In the genomic region with DNA sequence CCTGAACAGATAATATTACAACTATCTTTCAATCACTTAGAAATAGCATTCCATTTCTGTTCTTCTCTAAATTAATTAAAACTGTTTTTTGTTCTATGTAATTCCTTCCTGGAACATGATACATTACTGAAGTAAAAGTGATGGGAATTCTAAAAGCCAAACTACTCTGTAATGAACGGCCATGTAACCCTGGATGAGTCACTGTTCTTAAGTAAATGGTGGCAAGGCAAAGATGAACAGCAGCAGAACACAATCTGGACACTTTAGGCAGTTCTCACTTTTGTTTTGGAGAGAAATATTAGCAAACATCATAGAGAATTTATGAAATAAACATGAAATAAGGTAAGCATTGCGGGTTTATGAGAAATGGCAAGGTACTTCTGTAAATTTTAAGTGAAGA, we compare ENCODE assay signal across 15 cellular contexts. TPM values are rescaled to one million over a fixed set of nuclear protein-coding genes. Genes with fewer than 3 reads are reported as not detected.
DNase-seq lines count a peak whose midpoint lies in the region; ATAC-seq, FAIRE-seq and TF ChIP-seq lines count a peak whose summit lies in the region.
"Had no signal": no experiment of that assay in that cellular context is flagged by ENCODE, and none has a peak within 500 bp of the region (broad histone marks: within the 10 kb centered on the region; RNA-seq: fewer than 3 reads in every experiment).

No MANE protein-coding gene starts in this region.

- no peak for FAIRE-seq in HTR-8/SVneo (lab: Jason Lieb, UNC)
- FAIRE-seq: HepG2 had no signal

- no peaks in the 10 kb centered on the region for H3F3A ChIP-seq in OCI-LY1 (ENCODE audit: insufficient read depth, low read length)

- H3K4me2 ChIP-seq in OCI-LY1 (ENCODE audit: low read length): no peak overlapping the region

- H3K4me3 ChIP-seq in OCI-LY1 (ENCODE audit: low read depth, low read length, poor library complexity, severe bottlenecking): no peak overlapping the region
- no peak overlapping the region for H3K4me3 ChIP-seq in cardiac fibroblast (replicated peaks in 1 of 2; ENCODE audit: low read depth in 2 of 2, low read length in 2 of 2)
- H3K4me3 ChIP-seq: Peyer's patch had no signal

- peaks cover 72% of the 10 kb centered on the region for H3K4me1 ChIP-seq in OCI-LY1 (ENCODE audit: insufficient read depth, low read length, severe bottlenecking)
- H3K4me1 ChIP-seq: Peyer's patch had no signal

- TF ChIP-seq CTCF in OCI-LY1 (IDR thresholded peaks at IDR 0.05; ENCODE audit: low read length): no peak
- TF ChIP-seq CTCF in cardiac fibroblast (IDR thresholded peaks at IDR 0.05; ENCODE audit: low read depth, low read length): no peak
- TF ChIP-seq CTCF in omental fat pad (IDR thresholded peaks at IDR 0.05): no peak

- H3K9me3 ChIP-seq in OCI-LY1 (ENCODE audit: low read length): 0 out of 2 replicates have a peak, but pooled peaks cover under 1% of the 10 kb centered on the region
- H3K9me3 ChIP-seq: Peyer's patch had no signal

- H2AFZ ChIP-seq in OCI-LY1 (ENCODE audit: low read length): no peak overlapping the region

- ATAC-seq in omental fat pad (ENCODE audit: low FRiP score): peak; percentile 80
- no peak for ATAC-seq in GM18517 (IDR thresholded peaks at IDR 0.05; ENCODE audit: unreplicated experiment)
- ATAC-seq in GM21723 (IDR thresholded peaks at IDR 0.05; ENCODE audit: unreplicated experiment): no peak
- ATAC-seq: HepG2, WTC11 had no signal

- no peaks in the 10 kb centered on the region for H3K9me2 ChIP-seq in OCI-LY1 (ENCODE audit: low read depth, low read length)

- no peak overlapping the region for H3K9ac ChIP-seq in OCI-LY1 (ENCODE audit: low read length)

- H3K79me2 ChIP-seq in OCI-LY1 (ENCODE audit: insufficient read depth, low read length): no peaks in the 10 kb centered on the region

- DNase-seq in EH (ENCODE audit: low read depth) (peak; percentile 14), cardiac fibroblast (ENCODE audit: low read depth in 2 of 2) (peak; percentile 21 to 43), omental fat pad (ENCODE audit: low spot score) (no peak), HTR-8/SVneo (ENCODE audit: insufficient read length, low spot score) (no peak)
- DNase-seq: effector memory CD4-positive, alpha-beta T cell; NCI-H748 treated with DMSO at 0.1 percent for 48 hours; Peyer's patch; T-helper 1 cell had no signal

- H4K20me1 ChIP-seq in OCI-LY1 (ENCODE audit: insufficient read depth, low read length): no peaks in the 10 kb centered on the region

- no peaks in the 10 kb centered on the region for H3K27me3 ChIP-seq in OCI-LY1 (ENCODE audit: insufficient read depth, low read length)
- H3K27me3 ChIP-seq: Peyer's patch had no signal

- peaks cover 17% of the 10 kb centered on the region for H3K36me3 ChIP-seq in OCI-LY1 (ENCODE audit: insufficient read depth, low read length)
- H3K36me3 ChIP-seq: Peyer's patch had no signal

- peak overlapping the region; percentile 83 for H3K27ac ChIP-seq in OCI-LY1 (ENCODE audit: low read depth, low read length, poor library complexity, severe bottlenecking)
- H3K27ac ChIP-seq: Peyer's patch had no signal

RNA-seq across cellular contexts. Expression of a gene that starts 1.2 kb away (rescaled TPM):
- total RNA-seq in omental fat pad: 1 to 10 TPM in 1 of 4 donors, under 1 TPM in 3; 0.09 to 3.5 (median 0.28) TPM
- total RNA-seq: HepG2, neural crest cell, temporal lobe, WTC11 had no signal

RNA-seq across cellular contexts. Expression of a gene that starts 34.0 kb away (rescaled TPM):
- 10 to 100 TPM; 21.6 to 54.5 (median 26.1) TPM for total RNA-seq in omental fat pad
- total RNA-seq: HepG2, neural crest cell, WTC11 had no signal

Comparison
In these comparisons a context has a peak if more than half of its experiments do, and no peak if none do; other contexts are left out.
1. DNase-seq: peak in EH (single experiment) and cardiac fibroblast (2 of 2); none in omental fat pad (single experiment) and HTR-8/SVneo (single experiment).